Comparison of ENCODE assay signal across 23 cellular contexts in the genomic region with DNA sequence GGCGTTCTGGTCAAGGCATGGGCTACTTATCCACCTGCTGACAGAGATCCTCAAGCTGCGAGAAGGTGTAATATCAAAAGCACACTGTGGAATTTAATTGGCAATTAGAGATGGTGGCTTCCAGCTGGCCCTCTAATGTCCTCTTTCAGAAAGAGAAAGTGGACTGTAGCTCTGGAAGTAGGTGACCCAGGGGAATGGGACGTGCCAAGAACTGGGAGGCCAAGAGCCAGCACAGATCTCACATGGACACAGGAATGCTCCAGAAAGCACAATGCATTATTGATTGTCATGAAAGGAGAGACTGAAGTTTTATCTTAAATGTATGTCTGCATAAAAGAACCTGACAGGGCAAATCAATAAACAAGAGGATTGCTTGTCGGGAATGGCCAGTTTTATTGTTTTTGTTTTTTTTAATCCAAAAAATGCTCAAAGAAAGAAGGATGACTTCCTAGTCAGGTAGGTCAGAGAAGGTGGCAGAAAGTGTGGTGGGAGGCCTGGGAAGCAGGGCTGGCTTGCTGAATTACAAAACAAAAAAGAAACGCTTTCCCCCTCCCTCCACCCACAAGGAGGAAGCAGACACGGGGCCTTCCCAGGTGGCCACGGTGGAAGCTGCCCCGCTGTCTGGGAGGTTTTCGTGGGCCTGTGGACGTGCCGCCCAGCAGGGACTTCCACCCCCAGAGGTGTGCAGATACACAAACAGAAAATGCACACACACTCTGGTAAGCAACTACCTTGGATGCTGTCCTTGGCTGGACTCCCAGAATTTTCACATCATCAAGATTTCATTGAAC.
"Had no signal": no experiment of that assay in that cellular context is flagged by ENCODE, and none has a peak within 500 bp of the region (broad histone marks: within the 10 kb centered on the region; RNA-seq: fewer than 3 reads in every experiment).

No MANE protein-coding gene starts in this region.

- H3K4me3 ChIP-seq: hepatocyte, left ventricle myocardium inferior, lower lobe of right lung, neural progenitor cell, ovary, spleen, testis, transverse colon had no signal

- H3K36me3 ChIP-seq: left ventricle myocardium inferior, lower lobe of right lung, neural progenitor cell, ovary, spleen, transverse colon had no signal

- H3K27me3 Mint-ChIP-seq: memory B cell; natural killer cell treated with Interleukin-12 subunit alpha and Interleukin-12 subunit beta and Interleukin-15 and Interleukin-18, amount 100 ng/mL, for 72 hours; stimulated activated naive B cell treated with anti-CD40 and anti-IgM and Interleukin-4, amounts not matched to agents 10 μg/mL and 1 μg/mL and 100 μg/mL, for 72 hours; stimulated activated naive CD8-positive, alpha-beta T cell treated with anti-CD3 and anti-CD28 coated beads, Interleukin-15, amount 100 ng/mL, for 72 hours had no signal

- ATAC-seq: foreskin keratinocyte; left cardiac atrium; lower lobe of right lung; sciatic nerve; stimulated activated naive B cell treated with anti-CD40 and anti-IgM and Interleukin-4, amounts not matched to agents 10 μg/mL and 1 μg/mL and 100 μg/mL, for 72 hours; stimulated activated naive CD8-positive, alpha-beta T cell treated with anti-CD3 and anti-CD28 coated beads, Interleukin-15, amount 100 ng/mL, for 72 hours had no signal

- H3K27ac Mint-ChIP-seq: memory B cell; mesothelial cell of epicardium; natural killer cell treated with Interleukin-12 subunit alpha and Interleukin-12 subunit beta and Interleukin-15 and Interleukin-18, amount 100 ng/mL, for 72 hours; neural progenitor cell; stimulated activated naive B cell treated with anti-CD40 and anti-IgM and Interleukin-4, amounts not matched to agents 10 μg/mL and 1 μg/mL and 100 μg/mL, for 72 hours; stimulated activated naive CD8-positive, alpha-beta T cell treated with anti-CD3 and anti-CD28 coated beads, Interleukin-15, amount 100 ng/mL, for 72 hours had no signal

- H3K36me3 Mint-ChIP-seq: memory B cell; mesothelial cell of epicardium; natural killer cell treated with Interleukin-12 subunit alpha and Interleukin-12 subunit beta and Interleukin-15 and Interleukin-18, amount 100 ng/mL, for 72 hours; neural progenitor cell; stimulated activated naive B cell treated with anti-CD40 and anti-IgM and Interleukin-4, amounts not matched to agents 10 μg/mL and 1 μg/mL and 100 μg/mL, for 72 hours had no signal

- H3K4me1 Mint-ChIP-seq: memory B cell; mesothelial cell of epicardium; stimulated activated naive B cell treated with anti-CD40 and anti-IgM and Interleukin-4, amounts not matched to agents 10 μg/mL and 1 μg/mL and 100 μg/mL, for 72 hours; stimulated activated naive CD8-positive, alpha-beta T cell treated with anti-CD3 and anti-CD28 coated beads, Interleukin-15, amount 100 ng/mL, for 72 hours had no signal

- H3K9me3 ChIP-seq: lower lobe of right lung, ovary, testis, transverse colon had no signal

- H3K27me3 ChIP-seq: foreskin keratinocyte, hepatocyte, neural progenitor cell, ovary, testis, transverse colon had no signal

- H3K9me3 Mint-ChIP-seq: mesothelial cell of epicardium; natural killer cell treated with Interleukin-12 subunit alpha and Interleukin-12 subunit beta and Interleukin-15 and Interleukin-18, amount 100 ng/mL, for 72 hours; neural progenitor cell; stimulated activated naive CD8-positive, alpha-beta T cell treated with anti-CD3 and anti-CD28 coated beads, Interleukin-15, amount 100 ng/mL, for 72 hours had no signal

- DNase-seq: dermis blood vessel endothelial cell; foreskin keratinocyte; kidney; left cardiac atrium; left ventricle myocardium inferior; lower lobe of right lung; nucleus accumbens; ovary; spleen; stimulated activated CD4-positive, alpha-beta T cell treated with anti-CD3 and anti-CD28 coated beads, Interleukin-15, amount 100 ng/mL, for 24 hours; stimulated activated CD4-positive, alpha-beta T cell treated with anti-CD3 and anti-CD28 coated beads, Interleukin-1b, Interleukin-23, amount 100 ng/mL, for 48 hours; stimulated activated CD4-positive, alpha-beta T cell treated with anti-CD3 and anti-CD28 coated beads, Interleukin-4, amount 100 ng/mL, for 24 hours; stimulated activated naive B cell treated with anti-CD40 and anti-IgM and Interleukin-4, amounts not matched to agents 10 μg/mL and 1 μg/mL and 100 μg/mL, for 72 hours; stimulated activated naive CD8-positive, alpha-beta T cell treated with anti-CD3 and anti-CD28 coated beads, Interleukin-15, amount 100 ng/mL, for 72 hours; testis; transverse colon had no signal

- FAIRE-seq: colon, kidney had no signal

- H3K4me1 ChIP-seq: foreskin keratinocyte, left ventricle myocardium inferior, lower lobe of right lung, spleen, testis, transverse colon had no signal

- H3K27ac ChIP-seq: foreskin keratinocyte, hepatocyte, left ventricle myocardium inferior, lower lobe of right lung, neural progenitor cell, ovary, spleen, testis, transverse colon had no signal

- H3K4me3 Mint-ChIP-seq: memory B cell; mesothelial cell of epicardium; natural killer cell treated with Interleukin-12 subunit alpha and Interleukin-12 subunit beta and Interleukin-15 and Interleukin-18, amount 100 ng/mL, for 72 hours; neural progenitor cell; stimulated activated naive B cell treated with anti-CD40 and anti-IgM and Interleukin-4, amounts not matched to agents 10 μg/mL and 1 μg/mL and 100 μg/mL, for 72 hours; stimulated activated naive CD8-positive, alpha-beta T cell treated with anti-CD3 and anti-CD28 coated beads, Interleukin-15, amount 100 ng/mL, for 72 hours had no signal
